In genomic region chr6:14831070-14831469, GRCh38 we compare ENCODE assay signal across 13 cellular contexts.
DNase-seq lines count a peak whose midpoint lies in the region; ATAC-seq and TF ChIP-seq lines count a peak whose summit lies in the region.
"Had no signal": no experiment of that assay in that cellular context is flagged by ENCODE, and none has a peak within 500 bp of the region (broad histone marks: within the 10 kb centered on the region; RNA-seq: fewer than 3 reads in every experiment).

No MANE protein-coding gene starts in this region.

- H2BK5ac ChIP-seq in H9 (ENCODE audit: insufficient read length, low read length) = no peak overlapping the region

- H2BK20ac ChIP-seq in H9 (ENCODE audit: low read depth, low read length, poor library complexity, severe bottlenecking) = no peak overlapping the region

- H3K79me2 ChIP-seq in H9 (ENCODE audit: insufficient read depth, low read length) (no peaks in the 10 kb centered on the region), neural progenitor cell (ENCODE audit: low read depth) (no peaks in the 10 kb centered on the region)

- H2BK15ac ChIP-seq in H9 (ENCODE audit: low read depth, low read length) = no peak overlapping the region

- no peaks in the 10 kb centered on the region for H3K23me2 ChIP-seq in H9 (ENCODE audit: insufficient read length, low read depth, low read length, poor library complexity, severe bottlenecking)

- H3K36me3 ChIP-seq in neural progenitor cell = no peaks in the 10 kb centered on the region
- H3K36me3 ChIP-seq: BLaER1 treated with 17β-estradiol and CSF1 and Interleukin-3, amounts not matched to agents 10 nM and 100 nM had no signal

- H3K14ac ChIP-seq in H9 (ENCODE audit: insufficient read depth, low read length) = no peak overlapping the region

- POLR2A ChIA-PET in WTC11 (lab: Charles Lee) = no interaction called here

- H3K4me2 ChIP-seq in H9 (ENCODE audit: insufficient read depth, insufficient read length, low read length) = no peak overlapping the region
- peak overlapping the region; percentile 73 for H3K4me2 ChIP-seq in neural progenitor cell
- H3K4me2 ChIP-seq: BLaER1 treated with 17β-estradiol and CSF1 and Interleukin-3, amounts not matched to agents 10 nM and 100 nM had no signal

- no peaks in the 10 kb centered on the region for H3K79me1 ChIP-seq in H9 (ENCODE audit: insufficient read depth, low read depth, low read length, poor library complexity, severe bottlenecking)

- H3K9me3 Mint-ChIP-seq in H9 (peaks cover 0 to 6% of the 10 kb centered on the region in 2 experiments; a peak in 2 of 5 replicates), WTC11 (peaks cover 5% of the 10 kb centered on the region; the same call in 1 of the 2 replicates), memory B cell (no peaks in the 10 kb centered on the region), neural progenitor cell (peaks cover 12% of the 10 kb centered on the region), endothelial cell (ENCODE audit: unreplicated experiment) (no peaks in the 10 kb centered on the region)
- H3K9me3 Mint-ChIP-seq: CD4-positive, CD25-positive, alpha-beta regulatory T cell had no signal

- H3K56ac ChIP-seq in H9 (ENCODE audit: insufficient read length, low read depth, low read length) = no peak overlapping the region

- H3K27me3 Mint-ChIP-seq in H9 (ENCODE audit: low read depth) (peaks cover 3% of the 10 kb centered on the region; the same call in 1 of the 2 replicates), WTC11 (ENCODE audit: low read depth) (peaks cover 3% of the 10 kb centered on the region; the same call in 1 of the 2 replicates), memory B cell (peaks cover 2% of the 10 kb centered on the region), neural progenitor cell (ENCODE audit: insufficient read depth, low read depth) (peaks cover 11% of the 10 kb centered on the region), endothelial cell (ENCODE audit: unreplicated experiment) (peaks cover 1% of the 10 kb centered on the region)

- CTCF ChIA-PET in WTC11 (lab: Charles Lee) = no interaction called here

- no peak overlapping the region for H3T11ph ChIP-seq in H9 (ENCODE audit: low read length)

- ATAC-seq in WTC11 = no peak
- ATAC-seq in memory B cell (ENCODE audit: low read depth) = no peak
- ATAC-seq in HG03159 (IDR thresholded peaks at IDR 0.05; ENCODE audit: unreplicated experiment) = no peak

- no peak overlapping the region for H3K9ac ChIP-seq in H9 (ENCODE audit: extremely low read depth, insufficient read length, low read length)
- no peak overlapping the region for H3K9ac ChIP-seq in neural progenitor cell
- H3K9ac ChIP-seq: BLaER1 treated with 17β-estradiol and CSF1 and Interleukin-3, amounts not matched to agents 10 nM and 100 nM had no signal

- TF ChIP-seq CTCF in H9 (conservative IDR thresholded peaks at IDR 0.05) = no peak
- TF ChIP-seq CTCF in WTC11 (IDR thresholded peaks at IDR 0.05) = no peak
- TF ChIP-seq CTCF in neural progenitor cell (IDR thresholded peaks at IDR 0.05) = no peak
- TF ChIP-seq CTCF in endothelial cell (IDR thresholded peaks at IDR 0.05; ENCODE audit: unreplicated experiment) = no peak

- H3K18ac ChIP-seq in H9 (ENCODE audit: insufficient read length, low read depth, low read length) = no peak overlapping the region

- H4K20me1 ChIP-seq in H9 (ENCODE audit: control insufficient read depth, insufficient read depth, insufficient read length) = no peaks in the 10 kb centered on the region
- H4K20me1 ChIP-seq in neural progenitor cell (ENCODE audit: low read depth) = no peaks in the 10 kb centered on the region
- H4K20me1 ChIP-seq: BLaER1 treated with 17β-estradiol and CSF1 and Interleukin-3, amounts not matched to agents 10 nM and 100 nM had no signal

- peak overlapping the region; percentile 17 to 36 (median 26); a peak in 3 of 7 replicates for H3K27ac Mint-ChIP-seq in H9
- peak overlapping the region; percentile 57 for H3K27ac Mint-ChIP-seq in WTC11
- H3K27ac Mint-ChIP-seq in memory B cell = peak overlapping the region; percentile 3
- H3K27ac Mint-ChIP-seq in neural progenitor cell = peak overlapping the region; percentile 86
- no peak overlapping the region for H3K27ac Mint-ChIP-seq in endothelial cell (ENCODE audit: unreplicated experiment)
- H3K27ac Mint-ChIP-seq: CD4-positive, CD25-positive, alpha-beta regulatory T cell had no signal

- no peak overlapping the region for H3K4me3 ChIP-seq in neural progenitor cell
- H3K4me3 ChIP-seq: BLaER1 treated with 17β-estradiol and CSF1 and Interleukin-3, amounts not matched to agents 10 nM and 100 nM had no signal

- H4K5ac ChIP-seq in H9 (ENCODE audit: insufficient read length, low read depth, low read length) = no peak overlapping the region

- no peak overlapping the region for H2AK5ac ChIP-seq in H9 (ENCODE audit: insufficient read length, low read length)

- no peak overlapping the region; a peak in 1 of 5 replicates for H3K4me3 Mint-ChIP-seq in H9
- H3K4me3 Mint-ChIP-seq in WTC11 = no peak overlapping the region
- no peak overlapping the region for H3K4me3 Mint-ChIP-seq in memory B cell
- peak overlapping the region; percentile 59 for H3K4me3 Mint-ChIP-seq in neural progenitor cell
- no peak overlapping the region for H3K4me3 Mint-ChIP-seq in endothelial cell (ENCODE audit: unreplicated experiment)
- H3K4me3 Mint-ChIP-seq: CD4-positive, CD25-positive, alpha-beta regulatory T cell had no signal

- H3K4ac ChIP-seq in H9 (ENCODE audit: low read depth, low read length) = no peak overlapping the region

- DNase-seq in H9 = no peak
- no peak for DNase-seq in WTC11 (ENCODE audit: low spot score)
- no peak for DNase-seq in memory B cell (ENCODE audit: low spot score in 2 of 2)
- DNase-seq in neural progenitor cell (ENCODE audit: low spot score) = no peak
- DNase-seq in endothelial cell (ENCODE audit: low spot score) = no peak
- no peak for DNase-seq in NCI-H1092 (lab: John Stamatoyannopoulos, UW)
- DNase-seq: 8988T; Calu3; CD4-positive, CD25-positive, alpha-beta regulatory T cell; DMS 273 treated with DMSO at 0.1 percent for 48 hours had no signal

- no peak overlapping the region for H2BK120ac ChIP-seq in H9 (ENCODE audit: low read depth, low read length, poor library complexity, severe bottlenecking)

- no peak overlapping the region for H4K91ac ChIP-seq in H9 (ENCODE audit: insufficient read length, low read depth, low read length)

- H2AFZ ChIP-seq in H9 (ENCODE audit: low read length) (no peak overlapping the region), neural progenitor cell (replicated peaks) (no peak overlapping the region)

- H3K27ac ChIP-seq in H9 (ENCODE audit: insufficient read length, low read depth, low read length) = no peak overlapping the region
- no peak overlapping the region for H3K27ac ChIP-seq in neural progenitor cell
- H3K27ac ChIP-seq: BLaER1 treated with 17β-estradiol and CSF1 and Interleukin-3, amounts not matched to agents 10 nM and 100 nM; HL-60 had no signal

- peaks cover 11% of the 10 kb centered on the region for H3F3A ChIP-seq in neural progenitor cell (ENCODE audit: low read depth)

- no peak overlapping the region for H2BK12ac ChIP-seq in H9 (ENCODE audit: insufficient read length, low read depth, low read length)

- peaks cover 0 to 5% (median 0%) of the 10 kb centered on the region in 3 experiments; a peak in 3 of 7 replicates for H3K36me3 Mint-ChIP-seq in H9 (ENCODE audit: insufficient read depth in 1 of 3, low read depth in 3 of 3)
- H3K36me3 Mint-ChIP-seq in WTC11 = no peaks in the 10 kb centered on the region; the same call in 1 of the 2 replicates
- H3K36me3 Mint-ChIP-seq in memory B cell = no peaks in the 10 kb centered on the region
- no peaks in the 10 kb centered on the region for H3K36me3 Mint-ChIP-seq in neural progenitor cell
- peaks cover 6% of the 10 kb centered on the region for H3K36me3 Mint-ChIP-seq in endothelial cell (ENCODE audit: low read depth, unreplicated experiment)
- H3K36me3 Mint-ChIP-seq: CD4-positive, CD25-positive, alpha-beta regulatory T cell had no signal

- H3K4me1 ChIP-seq in H9 (ENCODE audit: insufficient read depth, low read length) (peaks cover 10% of the 10 kb centered on the region; the same call in 1 of the 2 replicates), neural progenitor cell (peaks cover 63% of the 10 kb centered on the region)
- H3K4me1 ChIP-seq: BLaER1 treated with 17β-estradiol and CSF1 and Interleukin-3, amounts not matched to agents 10 nM and 100 nM had no signal

- H3K23ac ChIP-seq in H9 (ENCODE audit: insufficient read length, low read depth, low read length) = no peak overlapping the region

- peaks cover 49 to 52% of the 10 kb centered on the region in 2 experiments for H3K4me1 Mint-ChIP-seq in H9
- H3K4me1 Mint-ChIP-seq in WTC11 = peaks cover 56% of the 10 kb centered on the region
- H3K4me1 Mint-ChIP-seq in memory B cell = peaks cover 2% of the 10 kb centered on the region
- peaks cover 54% of the 10 kb centered on the region for H3K4me1 Mint-ChIP-seq in neural progenitor cell
- H3K4me1 Mint-ChIP-seq in endothelial cell (ENCODE audit: unreplicated experiment) = peaks cover 30% of the 10 kb centered on the region
- H3K4me1 Mint-ChIP-seq: CD4-positive, CD25-positive, alpha-beta regulatory T cell had no signal

- WGBS in H9 (ENCODE audit: extremely low coverage, insufficient read length, low lambda C conversion rate) = no CpG with 5 or more reads among the region's 5 CpGs

- H3K27me3 ChIP-seq in H9 (ENCODE audit: insufficient read depth, low read length) (no peaks in the 10 kb centered on the region), neural progenitor cell (no peaks in the 10 kb centered on the region)
- H3K27me3 ChIP-seq: BLaER1 treated with 17β-estradiol and CSF1 and Interleukin-3, amounts not matched to agents 10 nM and 100 nM had no signal

- no peak overlapping the region for H4K8ac ChIP-seq in H9 (replicated peaks; ENCODE audit: insufficient read length, low read depth, low read length)

- no peaks in the 10 kb centered on the region for H3K9me3 ChIP-seq in H9 (ENCODE audit: control insufficient read depth, low read depth, low read length)
- H3K9me3 ChIP-seq in neural progenitor cell (ENCODE audit: low read depth) = no peaks in the 10 kb centered on the region
